14 cellular contexts compared by ENCODE assay signal in the genomic region with DNA sequence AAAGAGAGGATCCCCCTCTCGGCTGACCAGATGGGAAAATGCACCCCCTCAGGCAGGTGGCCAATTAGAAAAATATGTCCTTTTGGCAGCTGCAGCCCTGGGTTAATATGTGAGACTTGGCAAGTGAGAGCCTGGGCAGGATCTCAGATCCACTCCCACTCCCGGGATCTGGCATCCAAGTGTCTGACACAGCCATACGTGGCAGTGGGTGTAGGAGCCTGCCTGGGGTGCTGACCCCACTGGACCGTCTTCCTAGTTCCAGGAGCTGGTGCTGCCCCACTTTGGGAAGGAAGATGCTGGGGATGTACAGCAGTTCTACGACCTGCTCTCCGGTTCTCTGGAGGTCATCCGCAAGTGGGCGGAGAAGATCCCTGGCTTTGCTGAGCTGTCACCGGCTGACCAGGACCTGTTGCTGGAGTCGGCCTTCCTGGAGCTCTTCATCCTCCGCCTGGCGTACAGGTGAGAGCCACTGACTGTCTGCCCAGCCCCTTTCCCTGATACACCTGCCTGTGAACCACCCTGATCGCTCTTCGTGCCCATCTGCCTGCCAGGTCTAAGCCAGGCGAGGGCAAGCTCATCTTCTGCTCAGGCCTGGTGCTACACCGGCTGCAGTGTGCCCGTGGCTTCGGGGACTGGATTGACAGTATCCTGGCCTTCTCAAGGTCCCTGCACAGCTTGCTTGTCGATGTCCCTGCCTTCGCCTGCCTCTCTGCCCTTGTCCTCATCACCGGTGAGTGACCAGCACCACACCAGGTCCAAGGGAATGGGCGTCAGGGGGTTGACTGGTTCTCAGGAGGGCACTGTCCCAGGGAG. TPM values are rescaled to one million over a fixed set of nuclear protein-coding genes. Genes with fewer than 3 reads are reported as not detected.
A peak's percentile ranks its signal among the peaks of the same experiment; 100 is the strongest.
DNase-seq lines count a peak whose midpoint lies in the region; ATAC-seq and TF ChIP-seq lines count a peak whose summit lies in the region.
"Had no signal": no experiment of that assay in that cellular context is flagged by ENCODE, and none has a peak within 500 bp of the region (broad histone marks: within the 10 kb centered on the region; RNA-seq: fewer than 3 reads in every experiment).

No MANE protein-coding gene starts in this region.

- H4K20me1 ChIP-seq in IMR-90 (ENCODE audit: insufficient read depth, low read length): peaks cover 38% of the 10 kb centered on the region

- no peaks in the 10 kb centered on the region for H3K27me3 ChIP-seq in IMR-90 (ENCODE audit: control insufficient read depth, insufficient read depth, low read length)
- H3K27me3 ChIP-seq in skeletal muscle tissue (ENCODE audit: control insufficient read depth in 3 of 3, insufficient read depth in 3 of 3, low read length in 3 of 3): no peaks in the 10 kb centered on the region

- peaks cover 0 to 37% of the 10 kb centered on the region in 2 experiments; a peak in 2 of 4 replicates for H3K79me1 ChIP-seq in IMR-90 (ENCODE audit: low read depth in 1 of 2, low read length in 2 of 2)

- H3K56ac ChIP-seq in IMR-90 (ENCODE audit: extremely low read depth, insufficient read depth, low read length): no peak overlapping the region

- no peak overlapping the region for H3K14ac ChIP-seq in IMR-90 (replicated peaks; ENCODE audit: low read depth, low read length)

- no peak overlapping the region for H3K27ac ChIP-seq in IMR-90 (ENCODE audit: insufficient read depth, low read length)
- H3K27ac ChIP-seq in skeletal muscle tissue (ENCODE audit: low read depth, low read length): peak overlapping the region; percentile 54
- H3K27ac ChIP-seq: 22Rv1, neutrophil had no signal

- H3K36me3 ChIP-seq in IMR-90 (ENCODE audit: control insufficient read depth, insufficient read depth, low read length): peaks cover 46% of the 10 kb centered on the region
- peaks cover 36 to 69% (median 41%) of the 10 kb centered on the region in 3 donors for H3K36me3 ChIP-seq in skeletal muscle tissue (ENCODE audit: control insufficient read depth in 3 of 3, insufficient read depth in 3 of 3, low read length in 3 of 3)
- H3K36me3 ChIP-seq: neutrophil had no signal

- CTCF ChIA-PET in IMR-90 (lab: Yijun Ruan, JAX): no interaction called here

- TF ChIP-seq POLR2A in IMR-90 (IDR thresholded peaks at IDR 0.05; ENCODE audit: low read depth, low read length): peak; percentile 24

- H4K91ac ChIP-seq in IMR-90 (ENCODE audit: insufficient read depth, low read depth, low read length): no peak overlapping the region

- BruUV-seq in IMR-90 (replicated peaks; lab: Mats Ljungman, UMichigan): no TSS peak

- DNase-seq in DMS 273 (lab: John Stamatoyannopoulos, UW; ENCODE audit: unreplicated experiment): peak; percentile 36
- DNase-seq in DMS 273 treated with DMSO at 0.1 percent for 48 hours (lab: John Stamatoyannopoulos, UW): no peak
- DNase-seq in IMR-90: peak; percentile 54
- DNase-seq in fibroblast of gingiva (ENCODE audit: low read depth): peak; percentile 48
- no peak for DNase-seq in NCI-H526 (lab: John Stamatoyannopoulos, UW)
- no peak for DNase-seq in activated CD8-positive, alpha-beta memory T cell treated with anti-CD3 and anti-CD28 coated beads for 24 hours
- DNase-seq: activated CD4-positive, alpha-beta T cell treated with anti-CD3 and anti-CD28 coated beads for 36 hours; GDM1; SHP77 had no signal

- no peak overlapping the region for H3K4ac ChIP-seq in IMR-90 (ENCODE audit: low read depth, low read length)

- no peak overlapping the region for H3K4me3 ChIP-seq in IMR-90 (ENCODE audit: insufficient read depth, low read depth, low read length)
- no peak overlapping the region for H3K4me3 ChIP-seq in skeletal muscle tissue (ENCODE audit: low read length in 3 of 3)

- TF ChIP-seq CTCF in IMR-90 (conservative IDR thresholded peaks at IDR 0.05; ENCODE audit: low read depth, low read length): no peak

- H4K8ac ChIP-seq in IMR-90 (ENCODE audit: low read depth in 2 of 2, low read length in 2 of 2): no peak overlapping the region

- no peak overlapping the region for H2AFZ ChIP-seq in IMR-90 (replicated peaks; ENCODE audit: low read length, poor library complexity)

- H3K9me3 ChIP-seq in IMR-90 (ENCODE audit: control insufficient read depth, insufficient read depth, low read length) (no peaks in the 10 kb centered on the region), skeletal muscle tissue (ENCODE audit: control insufficient read depth in 3 of 3, low read length in 3 of 3) (no peaks in the 10 kb centered on the region)
- H3K9me3 ChIP-seq: neutrophil had no signal

- ATAC-seq in IMR-90 (ENCODE audit: low read depth) (no peak), GM19463 (IDR thresholded peaks at IDR 0.05; ENCODE audit: unreplicated experiment) (no peak)
- ATAC-seq: activated CD4-positive, alpha-beta T cell treated with anti-CD3 and anti-CD28 coated beads for 36 hours had no signal

- H2BK15ac ChIP-seq in IMR-90 (ENCODE audit: low read depth, low read length): no peak overlapping the region

- H3K4me1 ChIP-seq in IMR-90 (ENCODE audit: control insufficient read depth, insufficient read depth, low read length): peaks cover 11% of the 10 kb centered on the region
- peaks cover 33 to 59% (median 56%) of the 10 kb centered on the region in 3 donors for H3K4me1 ChIP-seq in skeletal muscle tissue (ENCODE audit: control insufficient read depth in 3 of 3, insufficient read depth in 3 of 3, low read length in 3 of 3)

- H3K4me2 ChIP-seq in IMR-90 (ENCODE audit: low read depth, low read length): no peak overlapping the region

- H3K23ac ChIP-seq in IMR-90 (ENCODE audit: low read depth, low read length): no peak overlapping the region

- no peak overlapping the region for H2AK5ac ChIP-seq in IMR-90 (ENCODE audit: low read depth, low read length)

- dilution Hi-C loops in IMR-90 (cut with HindIII; ENCODE audit: low sequenced_read_pairs, unreplicated experiment): no loop called here

- POLR2A ChIA-PET in IMR-90 (lab: Charles Lee; ENCODE audit: unreplicated experiment): no interaction called here

- peak overlapping the region; percentile 40 for H2AK9ac ChIP-seq in IMR-90 (replicated peaks; ENCODE audit: low read depth, low read length, poor library complexity)

- WGBS in IMR-90 (ENCODE audit: extremely low coverage in 2 of 2, insufficient read length in 1 of 2), 2 experiments: 89% methylated on average over 13 of the region's 22 CpGs; no CpG with 5 or more reads in 1 of the 2 experiments

- H2BK5ac ChIP-seq in IMR-90 (ENCODE audit: low read depth, low read length, poor library complexity, severe bottlenecking): no peak overlapping the region

- no peak overlapping the region for H2BK120ac ChIP-seq in IMR-90 (ENCODE audit: low read depth, low read length)

- intact Hi-C loops in IMR-90 (cut with micrococcal nuclease): no loop called here

- H2BK20ac ChIP-seq in IMR-90 (ENCODE audit: low read depth, low read length): no peak overlapping the region

- in situ Hi-C loops in IMR-90 (cut with MboI; ENCODE audit: low sequenced_read_pairs): no loop called here

- no peak overlapping the region for H4K5ac ChIP-seq in IMR-90 (ENCODE audit: low read depth, low read length)

- no peak for TF ChIP-seq RAD21 in IMR-90 (IDR thresholded peaks at IDR 0.05; ENCODE audit: low read length)

- H3K18ac ChIP-seq in IMR-90 (ENCODE audit: low read depth, low read length): no peak overlapping the region

- H3K9ac ChIP-seq in IMR-90 (ENCODE audit: low read depth, low read length): no peak overlapping the region
- peak overlapping the region in 2 of 3 donors; percentile 30 to 45 for H3K9ac ChIP-seq in skeletal muscle tissue (ENCODE audit: low read depth in 1 of 3, low read length in 3 of 3)

- H3K9me1 ChIP-seq in IMR-90 (ENCODE audit: insufficient read depth, low read length): peaks cover 6% of the 10 kb centered on the region; the same call in 1 of the 2 replicates

TF ChIP-seq in IMR-90, 13 proteins besides CTCF, POLR2A, EP300 and RAD21:
- TF ChIP-seq CHD1 (IDR thresholded peaks at IDR 0.05; ENCODE audit: low read depth, low read length) (peak; percentile 66; the same call in 1 of the 2 replicates), NFE2L2 (IDR thresholded peaks at IDR 0.05; ENCODE audit: low read depth, low read length) (0 out of 2 replicates have a peak, but pooled peaks have one; percentile 1), BHLHE40 (IDR thresholded peaks at IDR 0.05; ENCODE audit: low read depth, low read length) (0 out of 2 replicates have a peak, but pooled peaks have one; percentile 1), USF2 (IDR thresholded peaks at IDR 0.05; ENCODE audit: low read depth, low read length) (peak; percentile 23), RCOR1 (IDR thresholded peaks at IDR 0.05; ENCODE audit: insufficient replicate concordance, low read length) (no peak), SMC3 (IDR thresholded peaks at IDR 0.05; ENCODE audit: low read depth, low read length) (no peak)

RNA-seq across cellular contexts. Expression of gene NR4A1, which starts 5.8 kb away (rescaled TPM):
- total RNA-seq in IMR-90 (2012; rRNA removed) (6.6 and 23.1 TPM in 2 replicates), skeletal muscle tissue (24.5 TPM)
- 34.1 and 120 TPM in 2 replicates for polyA plus RNA-seq in IMR-90 (2012; rRNA removed)
- 127 and 458 TPM in 2 replicates for polyA plus RNA-seq in IMR-90 (2012; cell fraction: cytosol; rRNA removed)
- polyA plus RNA-seq in IMR-90 (2012; cell fraction: nucleus; rRNA removed; ENCODE audit: low replicate concordance): 1,801 and 2,637 TPM in 2 replicates

RNA-seq across cellular contexts. Expression of gene ATG101, which starts 12.8 kb away (rescaled TPM):
- total RNA-seq in IMR-90 (2012; rRNA removed) (158 and 167 TPM in 2 replicates), skeletal muscle tissue (34.4 TPM)
- 93.9 and 113 TPM in 2 replicates for polyA plus RNA-seq in IMR-90 (2012; rRNA removed)
- polyA plus RNA-seq in IMR-90 (2012; cell fraction: cytosol; rRNA removed): 181 and 193 TPM in 2 replicates
- 267 and 321 TPM in 2 replicates for polyA plus RNA-seq in IMR-90 (2012; cell fraction: nucleus; rRNA removed; ENCODE audit: low replicate concordance)

RNA-seq across cellular contexts. Expression of gene SMIM41, which starts 22.5 kb away (rescaled TPM):
- total RNA-seq in IMR-90 (2012; rRNA removed) (not detected in 2 replicates), skeletal muscle tissue (not detected)
- polyA plus RNA-seq in IMR-90 (2012; rRNA removed): not detected in 2 replicates
- polyA plus RNA-seq in IMR-90 (2012; cell fraction: cytosol; rRNA removed): 0.04 and 0.17 TPM in 2 replicates
- polyA plus RNA-seq in IMR-90 (2012; cell fraction: nucleus; rRNA removed; ENCODE audit: low replicate concordance): 0.14 and 0.45 TPM in 2 replicates
- total RNA-seq: activated CD4-positive, alpha-beta T cell treated with anti-CD3 and anti-CD28 coated beads for 36 hours; frontal cortex had no signal

RNA-seq across cellular contexts. Expression of gene TAMALIN, which starts 50.3 kb away (rescaled TPM):
- total RNA-seq in IMR-90 (2012; rRNA removed) (2.5 and 2.7 TPM in 2 replicates), skeletal muscle tissue (9.4 TPM)
- polyA plus RNA-seq in IMR-90 (2012; rRNA removed): 5.3 and 5.9 TPM in 2 replicates
- 6.4 and 9.7 TPM in 2 replicates for polyA plus RNA-seq in IMR-90 (2012; cell fraction: cytosol; rRNA removed)
- polyA plus RNA-seq in IMR-90 (2012; cell fraction: nucleus; rRNA removed; ENCODE audit: low replicate concordance): 20.2 and 22.8 TPM in 2 replicates

Comparison
In these comparisons a context has a peak if more than half of its experiments do, and no peak if none do; other contexts are left out.
1. DNase-seq: peak in DMS 273 (single experiment), IMR-90 (single experiment) and fibroblast of gingiva (single experiment); none in DMS 273 treated with DMSO at 0.1 percent for 48 hours (single experiment), NCI-H526 (0 of 2) and activated CD8-positive, alpha-beta memory T cell treated with anti-CD3 and anti-CD28 coated beads for 24 hours (single experiment).